In genomic region chr4:156545003-156545785, GRCh38 we compare ENCODE assay signal across 20 cellular contexts.
DNase-seq lines count a peak whose midpoint lies in the region; ATAC-seq and TF ChIP-seq lines count a peak whose summit lies in the region.
"Had no signal": no experiment of that assay in that cellular context is flagged by ENCODE, and none has a peak within 500 bp of the region (broad histone marks: within the 10 kb centered on the region; RNA-seq: fewer than 3 reads in every experiment).

No MANE protein-coding gene starts in this region.

- WGBS in right cardiac atrium, result 42% methylated on average over 2 of the region's 2 CpGs

- H3K79me2 ChIP-seq in GM23338 (replicated peaks; ENCODE audit: insufficient read depth), result no peaks in the 10 kb centered on the region
- H3K79me2 ChIP-seq: hepatocyte had no signal

- DNase-seq in GM23338 (ENCODE audit: low spot score) (no peak), chondrocyte (ENCODE audit: low spot score) (no peak), right cardiac atrium (no peak), lower lobe of right lung (no peak), NCI-H510A (lab: John Stamatoyannopoulos, UW) (no peak), glutamatergic neuron (no peak)
- no peak for DNase-seq in stimulated activated effector memory CD8-positive, alpha-beta T cell treated with anti-CD3 and anti-CD28 coated beads, Interleukin-12 subunit alpha, Interleukin-12 subunit beta, amount 100 ng/mL, for 72 hours (ENCODE audit: low spot score in 2 of 2)
- DNase-seq: activated CD4-positive, alpha-beta T cell treated with anti-CD3 and anti-CD28 coated beads, Interleukin-2, amount 50 U/mL, for 4 hours; activated naive CD8-positive, alpha-beta T cell treated with anti-CD3 and anti-CD28 coated beads for 36 hours; activated T-cell treated with anti-CD3 and anti-CD28 coated beads, Interleukin-2, amount 50 U/mL, for 4 hours; kidney glomerular epithelial cell; mucosa of descending colon; NCI-H2081 treated with DMSO at 0.1 percent for 48 hours; NCI-H82; ovary; SW 1271 had no signal

- H4K20me1 ChIP-seq in GM23338 (replicated peaks; ENCODE audit: insufficient read depth), result no peaks in the 10 kb centered on the region

- H3K9ac ChIP-seq in skeletal muscle satellite cell (ENCODE audit: low read depth, low read length), result no peak overlapping the region

- intact Hi-C loops in right cardiac atrium (cut with DNase I), result no loop called here
- intact Hi-C loops in lower lobe of right lung (cut with DNase I), result no loop called here

- TF ChIP-seq CTCF in GM23338 (conservative IDR thresholded peaks at IDR 0.05; ENCODE audit: low read depth in 2 of 2) (no peak), chondrocyte (IDR thresholded peaks at IDR 0.05) (no peak), lower lobe of right lung (IDR thresholded peaks at IDR 0.05) (no peak), glutamatergic neuron (IDR thresholded peaks at IDR 0.05; ENCODE audit: partially characterized antibody, unreplicated experiment) (no peak)

- no peaks in the 10 kb centered on the region for H3K9me2 ChIP-seq in GM23338 (ENCODE audit: insufficient read depth)

- H3K9me3 Mint-ChIP-seq in GM23338 (no peaks in the 10 kb centered on the region), chondrocyte (ENCODE audit: low read depth) (no peaks in the 10 kb centered on the region), glutamatergic neuron (ENCODE audit: unreplicated experiment) (no peaks in the 10 kb centered on the region)
- H3K9me3 Mint-ChIP-seq in stimulated activated effector memory CD8-positive, alpha-beta T cell treated with anti-CD3 and anti-CD28 coated beads, Interleukin-12 subunit alpha, Interleukin-12 subunit beta, amount 100 ng/mL, for 72 hours, result peaks cover 27% of the 10 kb centered on the region

- no peaks in the 10 kb centered on the region for H3K36me3 Mint-ChIP-seq in GM23338 (ENCODE audit: low read depth)
- H3K36me3 Mint-ChIP-seq in chondrocyte (ENCODE audit: low read depth), result no peaks in the 10 kb centered on the region
- H3K36me3 Mint-ChIP-seq in stimulated activated effector memory CD8-positive, alpha-beta T cell treated with anti-CD3 and anti-CD28 coated beads, Interleukin-12 subunit alpha, Interleukin-12 subunit beta, amount 100 ng/mL, for 72 hours, result no peaks in the 10 kb centered on the region
- H3K36me3 Mint-ChIP-seq in glutamatergic neuron (ENCODE audit: unreplicated experiment), result no peaks in the 10 kb centered on the region
- H3K36me3 Mint-ChIP-seq: activated naive CD8-positive, alpha-beta T cell treated with anti-CD3 and anti-CD28 coated beads for 36 hours had no signal

- H3K27ac ChIP-seq in GM23338 (ENCODE audit: low read depth), result no peak overlapping the region
- H3K27ac ChIP-seq in right cardiac atrium (ENCODE audit: low read length), result peak overlapping the region; percentile 17
- no peak overlapping the region for H3K27ac ChIP-seq in lower lobe of right lung
- H3K27ac ChIP-seq: hepatocyte, ovary had no signal

- no peaks in the 10 kb centered on the region for H3K9me3 ChIP-seq in right cardiac atrium (ENCODE audit: control insufficient read depth, low read length)
- no peaks in the 10 kb centered on the region for H3K9me3 ChIP-seq in skeletal muscle satellite cell (replicated peaks; ENCODE audit: low read length)
- no peaks in the 10 kb centered on the region for H3K9me3 ChIP-seq in lower lobe of right lung
- H3K9me3 ChIP-seq: mucosa of descending colon, ovary had no signal

- H3K4me1 Mint-ChIP-seq in GM23338, result no peaks in the 10 kb centered on the region
- H3K4me1 Mint-ChIP-seq in chondrocyte (ENCODE audit: low read depth), result peaks cover 35% of the 10 kb centered on the region
- H3K4me1 Mint-ChIP-seq in stimulated activated effector memory CD8-positive, alpha-beta T cell treated with anti-CD3 and anti-CD28 coated beads, Interleukin-12 subunit alpha, Interleukin-12 subunit beta, amount 100 ng/mL, for 72 hours, result no peaks in the 10 kb centered on the region
- H3K4me1 Mint-ChIP-seq in glutamatergic neuron (ENCODE audit: low read depth, unreplicated experiment), result peaks cover 7% of the 10 kb centered on the region
- H3K4me1 Mint-ChIP-seq: activated naive CD8-positive, alpha-beta T cell treated with anti-CD3 and anti-CD28 coated beads for 36 hours had no signal

- H3K4me1 ChIP-seq in GM23338 (ENCODE audit: insufficient read depth), result no peaks in the 10 kb centered on the region
- H3K4me1 ChIP-seq in right cardiac atrium (ENCODE audit: control insufficient read depth, insufficient read depth, low read length), result no peaks in the 10 kb centered on the region
- H3K4me1 ChIP-seq in skeletal muscle satellite cell (ENCODE audit: control insufficient read depth, insufficient read depth, low read length), result peaks cover 34% of the 10 kb centered on the region
- H3K4me1 ChIP-seq in lower lobe of right lung, result no peaks in the 10 kb centered on the region

- H3K4me2 ChIP-seq in GM23338 (no peak overlapping the region), skeletal muscle satellite cell (ENCODE audit: low read length) (peak overlapping the region; percentile 31)
- H3K4me2 ChIP-seq: hepatocyte had no signal

- H3K27me3 ChIP-seq in GM23338 (ENCODE audit: insufficient read depth), result no peaks in the 10 kb centered on the region
- no peaks in the 10 kb centered on the region for H3K27me3 ChIP-seq in right cardiac atrium (ENCODE audit: control insufficient read depth, insufficient read depth)
- no peaks in the 10 kb centered on the region for H3K27me3 ChIP-seq in skeletal muscle satellite cell (ENCODE audit: control insufficient read depth, insufficient read depth, low read length)
- no peaks in the 10 kb centered on the region for H3K27me3 ChIP-seq in lower lobe of right lung (ENCODE audit: low read depth)
- H3K27me3 ChIP-seq: hepatocyte, ovary had no signal

- H3K4me3 ChIP-seq in GM23338, result no peak overlapping the region
- no peak overlapping the region for H3K4me3 ChIP-seq in right cardiac atrium (ENCODE audit: low read length)
- no peak overlapping the region for H3K4me3 ChIP-seq in skeletal muscle satellite cell (ENCODE audit: low read length)
- no peak overlapping the region for H3K4me3 ChIP-seq in lower lobe of right lung
- H3K4me3 ChIP-seq: hepatocyte, mucosa of descending colon, ovary had no signal

- H3K4me3 Mint-ChIP-seq in GM23338 (no peak overlapping the region), chondrocyte (ENCODE audit: unreplicated experiment) (no peak overlapping the region), glutamatergic neuron (ENCODE audit: unreplicated experiment) (no peak overlapping the region)
- H3K4me3 Mint-ChIP-seq in stimulated activated effector memory CD8-positive, alpha-beta T cell treated with anti-CD3 and anti-CD28 coated beads, Interleukin-12 subunit alpha, Interleukin-12 subunit beta, amount 100 ng/mL, for 72 hours, result no peak overlapping the region
- H3K4me3 Mint-ChIP-seq: activated naive CD8-positive, alpha-beta T cell treated with anti-CD3 and anti-CD28 coated beads for 36 hours; activated T-cell treated with anti-CD3 and anti-CD28 coated beads, Interleukin-2, amount 50 U/mL, for 4 hours; stimulated activated naive CD8-positive, alpha-beta T cell treated with anti-CD3 and anti-CD28 coated beads, Interleukin-15, Interleukin-2, amounts not matched to agents 100 ng/mL and 50 ng/mL, for 24 hours had no signal

- H2AFZ ChIP-seq in GM23338, result peak overlapping the region; percentile 9; the same call in 1 of the 2 replicates
- H2AFZ ChIP-seq: hepatocyte had no signal

- ATAC-seq in GM23338 (no peak), right cardiac atrium (peak; percentile 78 to 93), lower lobe of right lung (no peak)
- ATAC-seq in stimulated activated effector memory CD8-positive, alpha-beta T cell treated with anti-CD3 and anti-CD28 coated beads, Interleukin-12 subunit alpha, Interleukin-12 subunit beta, amount 100 ng/mL, for 72 hours, result no peak
- ATAC-seq: activated T-cell treated with anti-CD3 and anti-CD28 coated beads, Interleukin-2, amount 50 U/mL, for 4 hours; mucosa of descending colon; Panc1 had no signal

- H3K36me3 ChIP-seq in GM23338 (ENCODE audit: insufficient read depth) (no peaks in the 10 kb centered on the region), skeletal muscle satellite cell (ENCODE audit: insufficient read depth, low read length) (no peaks in the 10 kb centered on the region), lower lobe of right lung (no peaks in the 10 kb centered on the region)
- H3K36me3 ChIP-seq: ovary had no signal

- H3K27me3 Mint-ChIP-seq in GM23338 (ENCODE audit: insufficient read depth, low read depth, poor library complexity) (no peaks in the 10 kb centered on the region), chondrocyte (ENCODE audit: low read depth) (no peaks in the 10 kb centered on the region), glutamatergic neuron (ENCODE audit: unreplicated experiment) (peaks cover 2% of the 10 kb centered on the region)
- H3K27me3 Mint-ChIP-seq: activated naive CD8-positive, alpha-beta T cell treated with anti-CD3 and anti-CD28 coated beads for 36 hours; stimulated activated naive CD8-positive, alpha-beta T cell treated with anti-CD3 and anti-CD28 coated beads, Interleukin-15, Interleukin-2, amounts not matched to agents 100 ng/mL and 50 ng/mL, for 24 hours had no signal

- H3F3A ChIP-seq in GM23338 (replicated peaks; ENCODE audit: low read depth), result no peaks in the 10 kb centered on the region

- H3K27ac Mint-ChIP-seq in GM23338 (no peak overlapping the region), chondrocyte (ENCODE audit: unreplicated experiment) (peak overlapping the region; percentile 29), glutamatergic neuron (ENCODE audit: unreplicated experiment) (no peak overlapping the region)
- no peak overlapping the region for H3K27ac Mint-ChIP-seq in stimulated activated effector memory CD8-positive, alpha-beta T cell treated with anti-CD3 and anti-CD28 coated beads, Interleukin-12 subunit alpha, Interleukin-12 subunit beta, amount 100 ng/mL, for 72 hours
- H3K27ac Mint-ChIP-seq: activated naive CD8-positive, alpha-beta T cell treated with anti-CD3 and anti-CD28 coated beads for 36 hours; stimulated activated naive CD8-positive, alpha-beta T cell treated with anti-CD3 and anti-CD28 coated beads, Interleukin-15, Interleukin-2, amounts not matched to agents 100 ng/mL and 50 ng/mL, for 24 hours had no signal

Comparison
In these comparisons a context has a peak if more than half of its experiments do, and no peak if none do; other contexts are left out.
1. ATAC-seq: peak in right cardiac atrium (2 of 2); none in GM23338 (single experiment), lower lobe of right lung (0 of 2) and stimulated activated effector memory CD8-positive, alpha-beta T cell treated with anti-CD3 and anti-CD28 coated beads, Interleukin-12 subunit alpha, Interleukin-12 subunit beta, amount 100 ng/mL, for 72 hours (single experiment).